11 cellular contexts compared by ENCODE assay signal in genomic region chr9:96169488-96169887, GRCh38.
DNase-seq lines count a peak whose midpoint lies in the region; ATAC-seq, FAIRE-seq and TF ChIP-seq lines count a peak whose summit lies in the region.
"Had no signal": no experiment of that assay in that cellular context is flagged by ENCODE, and none has a peak within 500 bp of the region (broad histone marks: within the 10 kb centered on the region; RNA-seq: fewer than 3 reads in every experiment).

No MANE protein-coding gene starts in this region.

- H3K4me3 Mint-ChIP-seq in MCF 10A (ENCODE audit: unreplicated experiment), result no peak overlapping the region
- H3K4me3 Mint-ChIP-seq in stimulated activated naive B cell treated with anti-CD40 and anti-IgM and Interleukin-4, amounts not matched to agents 10 μg/mL and 1 μg/mL and 100 μg/mL, for 72 hours, result no peak overlapping the region
- H3K4me3 Mint-ChIP-seq: activated naive CD8-positive, alpha-beta T cell treated with anti-CD3 and anti-CD28 coated beads, Interleukin-2, amount 10 ng/mL, durations not matched to agents 7 days and 5 days had no signal

- no peaks in the 10 kb centered on the region for H3K9me3 ChIP-seq in breast epithelium
- H3K9me3 ChIP-seq in colonic mucosa, result no peaks in the 10 kb centered on the region
- H3K9me3 ChIP-seq in mesodermal cell (ENCODE audit: control insufficient read depth, low read length), result no peaks in the 10 kb centered on the region
- H3K9me3 ChIP-seq: right atrium auricular region had no signal

- peaks cover 21% of the 10 kb centered on the region for H3K27me3 Mint-ChIP-seq in MCF 10A (ENCODE audit: insufficient read depth, unreplicated experiment)
- peaks cover 8 to 14% of the 10 kb centered on the region in 2 donors for H3K27me3 Mint-ChIP-seq in stimulated activated naive B cell treated with anti-CD40 and anti-IgM and Interleukin-4, amounts not matched to agents 10 μg/mL and 1 μg/mL and 100 μg/mL, for 72 hours

- FAIRE-seq in urothelium cell line (lab: Jason Lieb, UNC), result peak; percentile 59

- CTCF ChIA-PET in MCF 10A (lab: Yijun Ruan, JAX), result interaction anchor here (0.6 kb wide), 2 partner anchors 39 to 604 kb away, joined by 3 read pairs; no protein-coding TSS in a partner anchor

- H3K4me3 ChIP-seq in breast epithelium, result no peak overlapping the region
- H3K4me3 ChIP-seq in colonic mucosa, result no peak overlapping the region
- no peak overlapping the region for H3K4me3 ChIP-seq in mesodermal cell (ENCODE audit: extremely low read depth, insufficient read depth, low read length, poor library complexity, severe bottlenecking)
- H3K4me3 ChIP-seq: right atrium auricular region had no signal

- no peaks in the 10 kb centered on the region for H3K4me1 Mint-ChIP-seq in MCF 10A (ENCODE audit: insufficient read depth, unreplicated experiment)
- H3K4me1 Mint-ChIP-seq in stimulated activated naive B cell treated with anti-CD40 and anti-IgM and Interleukin-4, amounts not matched to agents 10 μg/mL and 1 μg/mL and 100 μg/mL, for 72 hours, result no peaks in the 10 kb centered on the region
- H3K4me1 Mint-ChIP-seq: activated naive CD8-positive, alpha-beta T cell treated with anti-CD3 and anti-CD28 coated beads, Interleukin-2, amount 10 ng/mL, durations not matched to agents 7 days and 5 days had no signal

- TF ChIP-seq POLR2A in breast epithelium (IDR thresholded peaks at IDR 0.05), result no peak

- no peak overlapping the region for H3K27ac Mint-ChIP-seq in MCF 10A (ENCODE audit: low read depth, unreplicated experiment)
- no peak overlapping the region for H3K27ac Mint-ChIP-seq in stimulated activated naive B cell treated with anti-CD40 and anti-IgM and Interleukin-4, amounts not matched to agents 10 μg/mL and 1 μg/mL and 100 μg/mL, for 72 hours
- H3K27ac Mint-ChIP-seq: activated naive CD8-positive, alpha-beta T cell treated with anti-CD3 and anti-CD28 coated beads, Interleukin-2, amount 10 ng/mL, durations not matched to agents 7 days and 5 days had no signal

- H3K27me3 ChIP-seq in breast epithelium (peaks cover 0 to 4% of the 10 kb centered on the region in 2 donors), colonic mucosa (no peaks in the 10 kb centered on the region)
- H3K27me3 ChIP-seq: right atrium auricular region had no signal

- H3K36me3 ChIP-seq in breast epithelium (no peaks in the 10 kb centered on the region), colonic mucosa (no peaks in the 10 kb centered on the region), mesodermal cell (ENCODE audit: control insufficient read depth, insufficient read depth, low read length) (no peaks in the 10 kb centered on the region)
- H3K36me3 ChIP-seq: right atrium auricular region had no signal

- H3K27ac ChIP-seq in breast epithelium (no peak overlapping the region), colonic mucosa (peak overlapping the region; percentile 65), mesodermal cell (ENCODE audit: low read depth, low read length, severe bottlenecking) (peak overlapping the region; percentile 79)
- H3K27ac ChIP-seq: right atrium auricular region had no signal

- H3K9me3 Mint-ChIP-seq in MCF 10A (ENCODE audit: unreplicated experiment), result no peaks in the 10 kb centered on the region
- H3K9me3 Mint-ChIP-seq in stimulated activated naive B cell treated with anti-CD40 and anti-IgM and Interleukin-4, amounts not matched to agents 10 μg/mL and 1 μg/mL and 100 μg/mL, for 72 hours, result peaks cover 0 to 2% of the 10 kb centered on the region in 2 donors
- H3K9me3 Mint-ChIP-seq: activated naive CD8-positive, alpha-beta T cell treated with anti-CD3 and anti-CD28 coated beads, Interleukin-2, amount 10 ng/mL, durations not matched to agents 7 days and 5 days had no signal

- H3K36me3 Mint-ChIP-seq in MCF 10A (ENCODE audit: insufficient read depth, unreplicated experiment), result no peaks in the 10 kb centered on the region
- peaks cover 0 to 2% of the 10 kb centered on the region in 2 donors for H3K36me3 Mint-ChIP-seq in stimulated activated naive B cell treated with anti-CD40 and anti-IgM and Interleukin-4, amounts not matched to agents 10 μg/mL and 1 μg/mL and 100 μg/mL, for 72 hours
- H3K36me3 Mint-ChIP-seq: activated naive CD8-positive, alpha-beta T cell treated with anti-CD3 and anti-CD28 coated beads, Interleukin-2, amount 10 ng/mL, durations not matched to agents 7 days and 5 days had no signal

- no TSS peak for BruUV-seq in MCF 10A (replicated peaks; lab: Mats Ljungman, UMichigan)

- no peaks in the 10 kb centered on the region for H3K4me1 ChIP-seq in breast epithelium
- H3K4me1 ChIP-seq in colonic mucosa, result peaks cover 4% of the 10 kb centered on the region
- peaks cover 29% of the 10 kb centered on the region for H3K4me1 ChIP-seq in mesodermal cell (ENCODE audit: control insufficient read depth, insufficient read depth, low read length, poor library complexity, severe bottlenecking)
- H3K4me1 ChIP-seq: right atrium auricular region had no signal

- DNase-seq in MCF 10A (ENCODE audit: unreplicated experiment), result peak; percentile 21
- no peak for DNase-seq in breast epithelium (ENCODE audit: low spot score in 2 of 2)
- peak; percentile 66 for DNase-seq in colonic mucosa
- peak; percentile 86 for DNase-seq in urothelium cell line (ENCODE audit: low spot score)
- DNase-seq in stimulated activated naive B cell treated with anti-CD40 and anti-IgM and Interleukin-4, amounts not matched to agents 10 μg/mL and 1 μg/mL and 100 μg/mL, for 72 hours, result no peak
- DNase-seq in stimulated activated CD8-positive, alpha-beta memory T cell treated with anti-CD3 and anti-CD28 coated beads, Interleukin-4, amount 100 ng/mL, for 48 hours, result no peak
- no peak for DNase-seq in NCI-H226
- DNase-seq: activated naive CD8-positive, alpha-beta T cell treated with anti-CD3 and anti-CD28 coated beads, Interleukin-2, amount 10 ng/mL, durations not matched to agents 7 days and 5 days; NCI-H2107 had no signal

- WGBS in mesodermal cell (ENCODE audit: insufficient coverage in 2 of 2), 2 experiments, result 1 to 15% methylated on average over 8 of the region's 15 CpGs

- intact Hi-C loops in MCF 10A (cut with micrococcal nuclease) (no loop called here), breast epithelium (cut with DNase I; ENCODE audit: low total_unique reads) (no loop called here), colonic mucosa (cut with DNase I) (no loop called here)

- ATAC-seq in stimulated activated naive B cell treated with anti-CD40 and anti-IgM and Interleukin-4, amounts not matched to agents 10 μg/mL and 1 μg/mL and 100 μg/mL, for 72 hours (replicated peaks), result no peak

- POLR2A ChIA-PET in MCF 10A (lab: Yijun Ruan, JAX), result no interaction called here

- no peak for TF ChIP-seq CTCF in MCF 10A (IDR thresholded peaks at IDR 0.05; ENCODE audit: unreplicated experiment)
- no peak for TF ChIP-seq CTCF in breast epithelium (IDR thresholded peaks at IDR 0.05)
- no peak for TF ChIP-seq CTCF in colonic mucosa (IDR thresholded peaks at IDR 0.05)

- no peak overlapping the region for H3K9ac ChIP-seq in colonic mucosa (ENCODE audit: low read depth in 2 of 2, low read length in 2 of 2)

Comparison
In these comparisons a context has a peak if more than half of its experiments do, and no peak if none do; other contexts are left out.
1. DNase-seq: peak in MCF 10A (single experiment), colonic mucosa (single experiment) and urothelium cell line (single experiment); none in breast epithelium (0 of 2), stimulated activated naive B cell treated with anti-CD40 and anti-IgM and Interleukin-4, amounts not matched to agents 10 μg/mL and 1 μg/mL and 100 μg/mL, for 72 hours (single experiment), stimulated activated CD8-positive, alpha-beta memory T cell treated with anti-CD3 and anti-CD28 coated beads, Interleukin-4, amount 100 ng/mL, for 48 hours (single experiment) and NCI-H226 (single experiment).
2. H3K27ac ChIP-seq: peak in colonic mucosa (single experiment) and mesodermal cell (single experiment); none in breast epithelium (0 of 2).